7 cellular contexts compared by ENCODE assay signal in genomic region chr2:59399126-59399525, GRCh38.
"Had no signal": no experiment of that assay in that cellular context is flagged by ENCODE, and none has a peak within 500 bp of the region (broad histone marks: within the 10 kb centered on the region; RNA-seq: fewer than 3 reads in every experiment).

No MANE protein-coding gene starts in this region.

- H3K4me2 ChIP-seq: KMS-11 had no signal

- H3K27ac ChIP-seq: HL-60, KMS-11 had no signal

- H3K9ac ChIP-seq: KMS-11 had no signal

- H3K4me3 ChIP-seq: K562 had no signal

- FAIRE-seq: HTR-8/SVneo, K562 had no signal

- DNase-seq: IMR-90, KBM-7, KG1 had no signal

- ATAC-seq: K562 had no signal
